In the genomic region with DNA sequence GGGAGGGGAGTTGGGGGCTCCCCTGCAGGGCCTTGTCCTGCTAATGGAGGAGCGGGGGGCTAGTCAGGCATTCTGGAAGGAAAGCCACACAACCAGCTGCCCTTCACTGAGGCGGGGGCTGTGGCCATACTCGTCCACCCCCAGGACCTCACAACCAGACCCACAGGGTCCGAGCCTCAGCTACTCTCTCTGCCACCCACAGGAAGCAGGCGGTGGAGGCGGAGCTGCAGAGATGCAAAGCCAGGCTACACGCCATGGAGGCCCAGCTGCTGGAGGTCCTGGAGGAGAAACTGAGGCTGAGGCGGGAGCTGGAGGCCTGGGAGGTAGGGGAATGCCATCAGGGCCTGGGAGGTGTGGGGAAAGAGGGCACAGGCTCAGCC, we compare ENCODE assay signal across 21 cellular contexts. TPM values are rescaled to one million over a fixed set of nuclear protein-coding genes. Genes with fewer than 3 reads are reported as not detected.
DNase-seq lines count a peak whose midpoint lies in the region; ATAC-seq, FAIRE-seq and TF ChIP-seq lines count a peak whose summit lies in the region.
"Had no signal": no experiment of that assay in that cellular context is flagged by ENCODE, and none has a peak within 500 bp of the region (broad histone marks: within the 10 kb centered on the region; RNA-seq: fewer than 3 reads in every experiment).

No MANE protein-coding gene starts in this region.

- ATAC-seq in natural killer cell treated with Interleukin-12 subunit alpha and Interleukin-12 subunit beta and Interleukin-15 and Interleukin-18, amount 100 ng/mL, for 72 hours: no peak
- ATAC-seq in natural killer cell (no peak), K562 (no peak), mucosa of descending colon (no peak), upper lobe of right lung (no peak), HG03571 (IDR thresholded peaks at IDR 0.05; ENCODE audit: unreplicated experiment) (no peak)
- no peak for ATAC-seq in stimulated activated naive B cell treated with anti-CD40 and anti-IgM and Interleukin-4, amounts not matched to agents 10 μg/mL and 1 μg/mL and 100 μg/mL, for 72 hours (replicated peaks)

- no peaks in the 10 kb centered on the region; a peak in 1 of 5 replicates for H3K27me3 ChIP-seq in K562 (ENCODE audit: control insufficient read depth in 2 of 2, insufficient read depth in 2 of 2, low read length in 2 of 2)
- no peaks in the 10 kb centered on the region for H3K27me3 ChIP-seq in upper lobe of right lung
- no peaks in the 10 kb centered on the region for H3K27me3 ChIP-seq in testis
- H3K27me3 ChIP-seq: dorsolateral prefrontal cortex had no signal

- TF ChIP-seq POLR2A in K562 (conservative IDR thresholded peaks at IDR 0.05) (no peak), testis (IDR thresholded peaks at IDR 0.05) (no peak)

- intact Hi-C loops in natural killer cell (cut with micrococcal nuclease) (loop anchor here (2.0 to 5.0 kb wide), 2 partner anchors 68 to 129 kb away; a partner anchor contains a TSS), K562 (cut with micrococcal nuclease) (loop anchor here (10.0 kb wide), 1 partner anchor 401 kb away; no protein-coding TSS in a partner anchor), mucosa of descending colon (cut with DNase I, micrococcal nuclease) (loop anchor here in 1 of 2 donors (5.0 kb wide), 1 partner anchor 128 kb away; no protein-coding TSS in a partner anchor), upper lobe of right lung (cut with DNase I) (no loop called here), testis (cut with DNase I; ENCODE audit: low total_unique reads) (no loop called here)

- FAIRE-seq in K562 (lab: Jason Lieb, UNC): no peak
- FAIRE-seq: TTC549 had no signal

- peaks cover 12 to 21% of the 10 kb centered on the region in 2 donors for H3K4me1 Mint-ChIP-seq in natural killer cell treated with Interleukin-12 subunit alpha and Interleukin-12 subunit beta and Interleukin-15 and Interleukin-18, amount 100 ng/mL, for 72 hours (ENCODE audit: low read depth in 2 of 2)
- peaks cover 15 to 30% of the 10 kb centered on the region in 2 donors for H3K4me1 Mint-ChIP-seq in natural killer cell
- H3K4me1 Mint-ChIP-seq in stimulated activated naive B cell treated with anti-CD40 and anti-IgM and Interleukin-4, amounts not matched to agents 10 μg/mL and 1 μg/mL and 100 μg/mL, for 72 hours: peaks cover 14 to 35% of the 10 kb centered on the region in 2 donors

- no peak for TF ChIP-seq CTCF in natural killer cell (IDR thresholded peaks at IDR 0.05)
- no peak for TF ChIP-seq CTCF in K562 (IDR thresholded peaks at IDR 0.05 in 2 of 3, conservative IDR thresholded peaks at IDR 0.05 in 1 of 3; ENCODE audit: insufficient read depth in 2 of 3, low read depth in 1 of 3, low read length in 3 of 3)
- no peak for TF ChIP-seq CTCF in mucosa of descending colon (IDR thresholded peaks at IDR 0.05)
- TF ChIP-seq CTCF in upper lobe of right lung (IDR thresholded peaks at IDR 0.05): no peak
- TF ChIP-seq CTCF in testis (IDR thresholded peaks at IDR 0.05): no peak

- BruUV-seq in K562 (replicated peaks; lab: Mats Ljungman, UMichigan): no TSS peak

- H4K20me1 ChIP-seq in K562 (replicated peaks; ENCODE audit: control insufficient read depth, insufficient read depth, low read length): peaks cover 21% of the 10 kb centered on the region

- H3K4me2 ChIP-seq in K562 (ENCODE audit: insufficient read depth, low read length): no peak overlapping the region

- no peak overlapping the region for H3K4me3 Mint-ChIP-seq in natural killer cell treated with Interleukin-12 subunit alpha and Interleukin-12 subunit beta and Interleukin-15 and Interleukin-18, amount 100 ng/mL, for 72 hours
- no peak overlapping the region for H3K4me3 Mint-ChIP-seq in natural killer cell
- no peak overlapping the region for H3K4me3 Mint-ChIP-seq in stimulated activated naive B cell treated with anti-CD40 and anti-IgM and Interleukin-4, amounts not matched to agents 10 μg/mL and 1 μg/mL and 100 μg/mL, for 72 hours

- peaks cover 19% of the 10 kb centered on the region for H3K79me2 ChIP-seq in K562 (ENCODE audit: control insufficient read depth, insufficient read depth, low read length)

- peaks cover 4% of the 10 kb centered on the region for H3K9me1 ChIP-seq in K562 (ENCODE audit: control insufficient read depth, insufficient read depth, low read length)

- H3K27ac Mint-ChIP-seq in natural killer cell treated with Interleukin-12 subunit alpha and Interleukin-12 subunit beta and Interleukin-15 and Interleukin-18, amount 100 ng/mL, for 72 hours: no peak overlapping the region
- no peak overlapping the region for H3K27ac Mint-ChIP-seq in natural killer cell
- H3K27ac Mint-ChIP-seq in stimulated activated naive B cell treated with anti-CD40 and anti-IgM and Interleukin-4, amounts not matched to agents 10 μg/mL and 1 μg/mL and 100 μg/mL, for 72 hours: no peak overlapping the region

- CTCF ChIA-PET in K562 (lab: Yijun Ruan, JAX; ENCODE audit: low intra/inter-chr PET ratio): no interaction called here

- H3K27ac ChIP-seq in K562 (ENCODE audit: extremely low read depth, low read depth, low read length) (no peak overlapping the region), upper lobe of right lung (peak overlapping the region; percentile 56), testis (no peak overlapping the region)

- POLR2A ChIA-PET in K562 (lab: Yijun Ruan, JAX): interaction anchor here (0.7 to 1.2 kb wide), 3 partner anchors 10 to 128 kb away, joined by 3 read pairs; no protein-coding TSS in a partner anchor

- H3K9me3 Mint-ChIP-seq in natural killer cell treated with Interleukin-12 subunit alpha and Interleukin-12 subunit beta and Interleukin-15 and Interleukin-18, amount 100 ng/mL, for 72 hours: no peaks in the 10 kb centered on the region
- no peaks in the 10 kb centered on the region for H3K9me3 Mint-ChIP-seq in natural killer cell
- H3K9me3 Mint-ChIP-seq in stimulated activated naive B cell treated with anti-CD40 and anti-IgM and Interleukin-4, amounts not matched to agents 10 μg/mL and 1 μg/mL and 100 μg/mL, for 72 hours: no peaks in the 10 kb centered on the region
- H3K9me3 Mint-ChIP-seq: CD4-positive, alpha-beta memory T cell; naive B cell had no signal

- peak; percentile 56 for DNase-seq in natural killer cell treated with Interleukin-12 subunit alpha and Interleukin-12 subunit beta and Interleukin-15 and Interleukin-18, amount 100 ng/mL, for 72 hours (ENCODE audit: low spot score)
- no peak for DNase-seq in natural killer cell
- peak in 1 of 4 experiments; percentile 3 for DNase-seq in K562 (ENCODE audit: extremely low read depth in 1 of 4, low spot score in 3 of 4)
- DNase-seq in mucosa of descending colon: peak in 2 of 3 donors; percentile 62 to 70
- DNase-seq in upper lobe of right lung: no peak
- no peak for DNase-seq in testis
- DNase-seq in stimulated activated naive B cell treated with anti-CD40 and anti-IgM and Interleukin-4, amounts not matched to agents 10 μg/mL and 1 μg/mL and 100 μg/mL, for 72 hours: no peak
- DNase-seq: activated CD4-positive, alpha-beta T cell treated with anti-CD3 and anti-CD28 coated beads for 4 hours; CD4-positive, alpha-beta memory T cell; dorsolateral prefrontal cortex; erythroblast; KG1; naive B cell; NCI-H1092 treated with DMSO at 0.1 percent for 48 hours; NCI-H2107 had no signal

- TF ChIP-seq RAD21 in K562 (CRISPR knock-in tag; conservative IDR thresholded peaks at IDR 0.05 in 1 of 2, IDR thresholded peaks at IDR 0.05 in 1 of 2): no peak

- no peak overlapping the region for H2AFZ ChIP-seq in K562 (ENCODE audit: low read depth, low read length)

- peaks cover 1 to 2% of the 10 kb centered on the region in 2 donors for H3K27me3 Mint-ChIP-seq in natural killer cell treated with Interleukin-12 subunit alpha and Interleukin-12 subunit beta and Interleukin-15 and Interleukin-18, amount 100 ng/mL, for 72 hours
- peaks cover 0 to 1% of the 10 kb centered on the region in 2 donors for H3K27me3 Mint-ChIP-seq in natural killer cell (ENCODE audit: low read depth in 2 of 2)
- peaks cover 0 to 1% of the 10 kb centered on the region in 2 donors for H3K27me3 Mint-ChIP-seq in stimulated activated naive B cell treated with anti-CD40 and anti-IgM and Interleukin-4, amounts not matched to agents 10 μg/mL and 1 μg/mL and 100 μg/mL, for 72 hours

- no peaks in the 10 kb centered on the region for H3K36me3 Mint-ChIP-seq in natural killer cell treated with Interleukin-12 subunit alpha and Interleukin-12 subunit beta and Interleukin-15 and Interleukin-18, amount 100 ng/mL, for 72 hours
- no peaks in the 10 kb centered on the region for H3K36me3 Mint-ChIP-seq in natural killer cell
- H3K36me3 Mint-ChIP-seq in stimulated activated naive B cell treated with anti-CD40 and anti-IgM and Interleukin-4, amounts not matched to agents 10 μg/mL and 1 μg/mL and 100 μg/mL, for 72 hours: peaks cover 5 to 10% of the 10 kb centered on the region in 2 donors
- H3K36me3 Mint-ChIP-seq: naive B cell had no signal

- no peak for TF ChIP-seq EP300 in K562 (IDR thresholded peaks at IDR 0.05; ENCODE audit: low read length)

- in situ Hi-C loops in K562 (cut with MboI): loop anchor here (10.0 kb wide), 1 partner anchor 401 kb away; no protein-coding TSS in a partner anchor

- 94% methylated on average over 7 of the region's 8 CpGs for WGBS in K562 (ENCODE audit: insufficient coverage, low coverage, missing lambda C conversion rate)
- 98 to 100% methylated on average over 3 to 8 of the region's 8 CpGs for WGBS in testis, 2 donors

- H3K36me3 ChIP-seq in K562 (ENCODE audit: control insufficient read depth, insufficient read depth, low read length) (peaks cover 24% of the 10 kb centered on the region), mucosa of descending colon (ENCODE audit: low read depth) (no peaks in the 10 kb centered on the region), upper lobe of right lung (peaks cover 12% of the 10 kb centered on the region), testis (ENCODE audit: low read depth, missing control alignments) (no peaks in the 10 kb centered on the region)

- H3K4me1 ChIP-seq in K562 (replicated peaks in 1 of 2; ENCODE audit: control insufficient read depth in 2 of 2, insufficient read depth in 2 of 2, low read length in 2 of 2) (peaks cover 2 to 50% of the 10 kb centered on the region in 2 experiments; a peak in 4 of 5 replicates), mucosa of descending colon (ENCODE audit: low read depth) (peaks cover 31% of the 10 kb centered on the region), upper lobe of right lung (peaks cover 5% of the 10 kb centered on the region), testis (peaks cover 10% of the 10 kb centered on the region)

- H3K9ac ChIP-seq in K562 (ENCODE audit: insufficient read depth in 1 of 2, low read depth in 2 of 2, low read length in 2 of 2): peak overlapping the region in 1 of 2 experiments; percentile 56; a peak in 1 of 4 replicates

- H3K4me3 ChIP-seq in K562 (no peak overlapping the region), mucosa of descending colon (no peak overlapping the region), upper lobe of right lung (no peak overlapping the region), testis (no peak overlapping the region)
- H3K4me3 ChIP-seq: dorsolateral prefrontal cortex, skin epidermis had no signal

- no peaks in the 10 kb centered on the region for H3K9me3 ChIP-seq in K562 (replicated peaks; ENCODE audit: control insufficient read depth, insufficient read depth, low read depth, low read length)
- H3K9me3 ChIP-seq in mucosa of descending colon: no peaks in the 10 kb centered on the region
- H3K9me3 ChIP-seq in upper lobe of right lung: no peaks in the 10 kb centered on the region
- no peaks in the 10 kb centered on the region for H3K9me3 ChIP-seq in testis

RNA-seq across cellular contexts. Expression of a gene that starts 3.1 kb away (rescaled TPM):
- 10 to 100 TPM; 16.9 to 24.2 TPM for total RNA-seq in natural killer cell treated with Interleukin-12 subunit alpha and Interleukin-12 subunit beta and Interleukin-15 and Interleukin-18, amount 100 ng/mL, for 72 hours
- total RNA-seq in natural killer cell: 10 to 100 TPM; 14.7 to 23.7 (median 20.0) TPM
- total RNA-seq in K562 (2011; cell fraction: chromatin; rRNA removed; ENCODE audit: low replicate concordance): 36.5 and 95.8 TPM in 2 replicates
- 87.9 and 90.7 TPM in 2 replicates for total RNA-seq in K562 (2011; cell fraction: nucleolus; rRNA removed)
- total RNA-seq in K562 (2011; cell fraction: nucleoplasm; rRNA removed): 50.6 and 64.7 TPM in 2 replicates
- 44.2 and 52.6 TPM in 2 replicates for total RNA-seq in K562 (2014; rRNA removed)
- total RNA-seq in K562 (2014; rRNA removed; fragmentation: Illumina TruSeq; extraction: Trizol): 11.7 and 13.2 TPM in 2 replicates
- total RNA-seq in K562 (2015; rRNA removed; fragmentation: Illumina TruSeq; extraction: Trizol): 17.5 and 17.9 TPM in 2 replicates
- 32.6 and 37.3 TPM in 2 replicates for total RNA-seq in K562 (2021)
- polyA plus RNA-seq in K562 (2011; rRNA removed): 18.4 and 18.9 TPM in 2 replicates
- 22.5 and 50.4 TPM in 2 replicates for polyA plus RNA-seq in K562 (2011; cell fraction: cytosol; rRNA removed)
- polyA plus RNA-seq in K562 (2011; cell fraction: nucleus; rRNA removed): 22.8 and 51.7 TPM in 2 replicates
- 24.2 and 35.9 TPM in 2 replicates for polyA plus RNA-seq in K562 (2012)
- polyA plus RNA-seq in K562 (2014; fragmentation: Illumina TruSeq; extraction: Trizol): 25.5 and 26.3 TPM in 2 replicates
- polyA plus RNA-seq in K562 (2014; fragmentation: Nextera tagmentation; extraction: Ambion mirVana): 1 to 10 TPM; 7.7 to 8.6 TPM
- 40.7 and 41.7 TPM in 2 replicates for polyA plus RNA-seq in K562 (2014; rRNA removed)
- 5.8 and 10.2 TPM in 2 replicates for polyA minus RNA-seq in K562 (2011; rRNA and poly(A)+ RNA removed)
- 7.9 and 9.4 TPM in 2 replicates for polyA minus RNA-seq in K562 (2011; cell fraction: cytosol; rRNA and poly(A)+ RNA removed)
- polyA minus RNA-seq in K562 (2011; cell fraction: nucleus; rRNA and poly(A)+ RNA removed): 33.2 and 40.7 TPM in 2 replicates
- total RNA-seq in mucosa of descending colon: 100 to 1,000 TPM in 1 of 3 donors, 10 to 100 TPM in 2; 55.3 to 115 (median 97.3) TPM
- total RNA-seq in upper lobe of right lung: 19.7 TPM
- total RNA-seq in testis: 10 to 100 TPM; 29.0 to 33.1 TPM
- polyA plus RNA-seq in testis (ENCODE audit: insufficient read depth, low read depth, low replicate concordance): 21.6 TPM

RNA-seq across cellular contexts. Expression of a gene that starts 16.0 kb away (rescaled TPM):
- total RNA-seq in natural killer cell treated with Interleukin-12 subunit alpha and Interleukin-12 subunit beta and Interleukin-15 and Interleukin-18, amount 100 ng/mL, for 72 hours: 10 to 100 TPM; 17.8 to 23.2 TPM
- total RNA-seq in natural killer cell: 10 to 100 TPM; 13.2 to 20.4 (median 14.7) TPM
- total RNA-seq in K562 (2011; cell fraction: chromatin; rRNA removed; ENCODE audit: low replicate concordance): 30.3 and 77.9 TPM in 2 replicates
- total RNA-seq in K562 (2011; cell fraction: nucleolus; rRNA removed): 38.9 and 39.9 TPM in 2 replicates
- 23.4 and 25.5 TPM in 2 replicates for total RNA-seq in K562 (2011; cell fraction: nucleoplasm; rRNA removed)
- total RNA-seq in K562 (2014; rRNA removed): 9.1 and 9.9 TPM in 2 replicates
- total RNA-seq in K562 (2014; rRNA removed; fragmentation: Illumina TruSeq; extraction: Trizol): 2.3 and 3.9 TPM in 2 replicates
- 6.3 and 9.6 TPM in 2 replicates for total RNA-seq in K562 (2015; rRNA removed; fragmentation: Illumina TruSeq; extraction: Trizol)
- 8.0 and 8.9 TPM in 2 replicates for total RNA-seq in K562 (2021)
- polyA plus RNA-seq in K562 (2011; rRNA removed): 6.7 and 7.5 TPM in 2 replicates
- 5.7 and 9.2 TPM in 2 replicates for polyA plus RNA-seq in K562 (2011; cell fraction: cytosol; rRNA removed)
- 47.5 and 68.0 TPM in 2 replicates for polyA plus RNA-seq in K562 (2011; cell fraction: nucleus; rRNA removed)
- polyA plus RNA-seq in K562 (2012): 7.2 and 8.0 TPM in 2 replicates
- 6.1 and 9.9 TPM in 2 replicates for polyA plus RNA-seq in K562 (2014; fragmentation: Illumina TruSeq; extraction: Trizol)
- polyA plus RNA-seq in K562 (2014; fragmentation: Nextera tagmentation; extraction: Ambion mirVana): under 1 TPM; 0.04 to 0.15 TPM
- 11.7 and 15.1 TPM in 2 replicates for polyA plus RNA-seq in K562 (2014; rRNA removed)
- 14.4 and 26.2 TPM in 2 replicates for polyA minus RNA-seq in K562 (2011; rRNA and poly(A)+ RNA removed)
- 6.7 and 8.3 TPM in 2 replicates for polyA minus RNA-seq in K562 (2011; cell fraction: cytosol; rRNA and poly(A)+ RNA removed)
- polyA minus RNA-seq in K562 (2011; cell fraction: nucleus; rRNA and poly(A)+ RNA removed): 9.0 and 13.7 TPM in 2 replicates
- 10 to 100 TPM in 1 of 3 donors, 1 to 10 TPM in 2; 5.2 to 23.9 (median 6.1) TPM for total RNA-seq in mucosa of descending colon
- total RNA-seq in upper lobe of right lung: 6.3 TPM
- 10 to 100 TPM; 24.7 to 28.2 TPM for total RNA-seq in testis
- polyA plus RNA-seq in testis (ENCODE audit: insufficient read depth, low read depth, low replicate concordance): 13.2 TPM

RNA-seq across cellular contexts. Expression of a gene that starts 34.6 kb away (rescaled TPM):
- total RNA-seq in natural killer cell treated with Interleukin-12 subunit alpha and Interleukin-12 subunit beta and Interleukin-15 and Interleukin-18, amount 100 ng/mL, for 72 hours: not detected
- total RNA-seq in natural killer cell (not detected), K562 (2014; rRNA removed) (not detected in 2 replicates), K562 (2014; rRNA removed; fragmentation: Illumina TruSeq; extraction: Trizol) (not detected in 2 replicates), K562 (2015; rRNA removed; fragmentation: Illumina TruSeq; extraction: Trizol) (not detected in 2 replicates), K562 (2021) (0.29 TPM in 1 of 2 replicates, not detected in the other), mucosa of descending colon (100 to 1,000 TPM; 229 to 621 (median 534) TPM), upper lobe of right lung (11.8 TPM), testis (1 to 10 TPM; 1.9 to 5.1 TPM)
- total RNA-seq in K562 (2011; cell fraction: chromatin; rRNA removed; ENCODE audit: low replicate concordance): not detected in 2 replicates
- not detected in 2 replicates for total RNA-seq in K562 (2011; cell fraction: nucleolus; rRNA removed)
- not detected in 2 replicates for total RNA-seq in K562 (2011; cell fraction: nucleoplasm; rRNA removed)
- polyA plus RNA-seq in K562 (2011; rRNA removed) (not detected in 2 replicates), K562 (2014; fragmentation: Illumina TruSeq; extraction: Trizol) (not detected in 2 replicates), K562 (2014; fragmentation: Nextera tagmentation; extraction: Ambion mirVana) (not detected), K562 (2014; rRNA removed) (not detected in 2 replicates), testis (ENCODE audit: insufficient read depth, low read depth, low replicate concordance) (6.1 TPM)
- not detected in 2 replicates for polyA plus RNA-seq in K562 (2011; cell fraction: cytosol; rRNA removed)
- polyA plus RNA-seq in K562 (2011; cell fraction: nucleus; rRNA removed): not detected in 2 replicates
- 0.05 TPM in 1 of 2 replicates, not detected in the other for polyA plus RNA-seq in K562 (2012)
- not detected in 2 replicates for polyA minus RNA-seq in K562 (2011; rRNA and poly(A)+ RNA removed)
- polyA minus RNA-seq in K562 (2011; cell fraction: cytosol; rRNA and poly(A)+ RNA removed): not detected in 2 replicates
- polyA minus RNA-seq in K562 (2011; cell fraction: nucleus; rRNA and poly(A)+ RNA removed): not detected in 2 replicates
- total RNA-seq: CD4-positive, alpha-beta memory T cell; glomerular endothelial cell; left ventricle myocardium superior; subcutaneous adipose tissue had no signal
- polyA plus RNA-seq: CD4-positive, alpha-beta memory T cell had no signal

RNA-seq across cellular contexts. Expression of a gene that starts 52.1 kb away (rescaled TPM):
- total RNA-seq in natural killer cell treated with Interleukin-12 subunit alpha and Interleukin-12 subunit beta and Interleukin-15 and Interleukin-18, amount 100 ng/mL, for 72 hours: 10 to 100 TPM; 76.4 to 99.9 TPM
- total RNA-seq in natural killer cell (100 to 1,000 TPM in 1 of 3 donors, 10 to 100 TPM in 2; 93.1 to 101 (median 94.2) TPM), K562 (2014; rRNA removed) (170 and 183 TPM in 2 replicates), K562 (2014; rRNA removed; fragmentation: Illumina TruSeq; extraction: Trizol) (117 and 124 TPM in 2 replicates), K562 (2015; rRNA removed; fragmentation: Illumina TruSeq; extraction: Trizol) (123 and 128 TPM in 2 replicates), K562 (2021) (135 and 144 TPM in 2 replicates), mucosa of descending colon (10 to 100 TPM; 38.4 to 61.2 (median 43.0) TPM), upper lobe of right lung (38.4 TPM), testis (100 to 1,000 TPM; 241 to 252 TPM)
- 117 and 181 TPM in 2 replicates for total RNA-seq in K562 (2011; cell fraction: chromatin; rRNA removed; ENCODE audit: low replicate concordance)
- 113 TPM in 2 replicates for total RNA-seq in K562 (2011; cell fraction: nucleolus; rRNA removed)
- 140 and 171 TPM in 2 replicates for total RNA-seq in K562 (2011; cell fraction: nucleoplasm; rRNA removed)
- polyA plus RNA-seq in K562 (2011; rRNA removed) (115 and 168 TPM in 2 replicates), K562 (2014; fragmentation: Illumina TruSeq; extraction: Trizol) (206 and 216 TPM in 2 replicates), K562 (2014; fragmentation: Nextera tagmentation; extraction: Ambion mirVana) (100 to 1,000 TPM in 1 of 2 experiments, 10 to 100 TPM in 1; 79.5 to 150 TPM), K562 (2014; rRNA removed) (270 and 301 TPM in 2 replicates), testis (ENCODE audit: insufficient read depth, low read depth, low replicate concordance) (231 TPM)
- 171 and 217 TPM in 2 replicates for polyA plus RNA-seq in K562 (2011; cell fraction: cytosol; rRNA removed)
- polyA plus RNA-seq in K562 (2011; cell fraction: nucleus; rRNA removed): 88.8 and 118 TPM in 2 replicates
- polyA plus RNA-seq in K562 (2012): 99.9 and 166 TPM in 2 replicates
- 64.3 and 80.9 TPM in 2 replicates for polyA minus RNA-seq in K562 (2011; rRNA and poly(A)+ RNA removed)
- 39.0 and 45.1 TPM in 2 replicates for polyA minus RNA-seq in K562 (2011; cell fraction: cytosol; rRNA and poly(A)+ RNA removed)
- polyA minus RNA-seq in K562 (2011; cell fraction: nucleus; rRNA and poly(A)+ RNA removed): 19.1 and 20.2 TPM in 2 replicates

RNA-seq across cellular contexts. Expression of a gene that starts 52.3 kb away (rescaled TPM):
- 1 to 10 TPM; 8.0 to 9.2 TPM for total RNA-seq in natural killer cell treated with Interleukin-12 subunit alpha and Interleukin-12 subunit beta and Interleukin-15 and Interleukin-18, amount 100 ng/mL, for 72 hours
- total RNA-seq in natural killer cell (1 to 10 TPM; 8.7 to 9.9 (median 9.3) TPM), K562 (2014; rRNA removed) (6.9 and 8.6 TPM in 2 replicates), K562 (2014; rRNA removed; fragmentation: Illumina TruSeq; extraction: Trizol) (3.8 and 4.2 TPM in 2 replicates), K562 (2015; rRNA removed; fragmentation: Illumina TruSeq; extraction: Trizol) (4.4 and 4.6 TPM in 2 replicates), K562 (2021) (10.1 and 11.3 TPM in 2 replicates), mucosa of descending colon (10 to 100 TPM in 2 of 3 donors, 1 to 10 TPM in 1; 8.7 to 10.5 (median 10.2) TPM), upper lobe of right lung (10.2 TPM), testis (10 to 100 TPM; 19.7 to 25.0 TPM)
- 18.6 and 26.1 TPM in 2 replicates for total RNA-seq in K562 (2011; cell fraction: chromatin; rRNA removed; ENCODE audit: low replicate concordance)
- 21.3 and 26.5 TPM in 2 replicates for total RNA-seq in K562 (2011; cell fraction: nucleolus; rRNA removed)
- 23.2 and 25.1 TPM in 2 replicates for total RNA-seq in K562 (2011; cell fraction: nucleoplasm; rRNA removed)
- polyA plus RNA-seq in K562 (2011; rRNA removed) (2.0 and 3.7 TPM in 2 replicates), K562 (2014; fragmentation: Illumina TruSeq; extraction: Trizol) (4.6 and 6.4 TPM in 2 replicates), K562 (2014; fragmentation: Nextera tagmentation; extraction: Ambion mirVana) (1 to 10 TPM; 1.1 to 1.4 TPM), K562 (2014; rRNA removed) (9.2 and 11.4 TPM in 2 replicates), testis (ENCODE audit: insufficient read depth, low read depth, low replicate concordance) (27.7 TPM)
- polyA plus RNA-seq in K562 (2011; cell fraction: cytosol; rRNA removed): 3.2 and 14.7 TPM in 2 replicates
- 4.0 and 7.2 TPM in 2 replicates for polyA plus RNA-seq in K562 (2011; cell fraction: nucleus; rRNA removed)
- 5.5 and 7.0 TPM in 2 replicates for polyA plus RNA-seq in K562 (2012)
- 5.5 and 7.9 TPM in 2 replicates for polyA minus RNA-seq in K562 (2011; rRNA and poly(A)+ RNA removed)
- 3.3 and 3.4 TPM in 2 replicates for polyA minus RNA-seq in K562 (2011; cell fraction: cytosol; rRNA and poly(A)+ RNA removed)
- 8.8 and 10.3 TPM in 2 replicates for polyA minus RNA-seq in K562 (2011; cell fraction: nucleus; rRNA and poly(A)+ RNA removed)

Comparison
In these comparisons a context has a peak if more than half of its experiments do, and no peak if none do; other contexts are left out.
1. DNase-seq: peak in natural killer cell treated with Interleukin-12 subunit alpha and Interleukin-12 subunit beta and Interleukin-15 and Interleukin-18, amount 100 ng/mL, for 72 hours (single experiment) and mucosa of descending colon (2 of 3); none in natural killer cell (single experiment), upper lobe of right lung (single experiment), testis (single experiment) and stimulated activated naive B cell treated with anti-CD40 and anti-IgM and Interleukin-4, amounts not matched to agents 10 μg/mL and 1 μg/mL and 100 μg/mL, for 72 hours (single experiment).
2. RNA of a gene that starts 34.6 kb away (total RNA-seq): 229 to 621 TPM in mucosa of descending colon; 11.8 TPM in upper lobe of right lung (single experiment), 1.9 to 5.1 TPM in testis, not detected in natural killer cell treated with Interleukin-12 subunit alpha and Interleukin-12 subunit beta and Interleukin-15 and Interleukin-18, amount 100 ng/mL, for 72 hours, not detected in natural killer cell and 0.29 TPM in K562; every median in the first group is over 10 times any median in the second.
3. intact Hi-C loops: an anchor here in natural killer cell (2.0 to 5.0 kb wide) and K562 (10.0 kb wide); none called in upper lobe of right lung and testis.